Comparison of ENCODE assay signal across 8 cellular contexts in the genomic region with DNA sequence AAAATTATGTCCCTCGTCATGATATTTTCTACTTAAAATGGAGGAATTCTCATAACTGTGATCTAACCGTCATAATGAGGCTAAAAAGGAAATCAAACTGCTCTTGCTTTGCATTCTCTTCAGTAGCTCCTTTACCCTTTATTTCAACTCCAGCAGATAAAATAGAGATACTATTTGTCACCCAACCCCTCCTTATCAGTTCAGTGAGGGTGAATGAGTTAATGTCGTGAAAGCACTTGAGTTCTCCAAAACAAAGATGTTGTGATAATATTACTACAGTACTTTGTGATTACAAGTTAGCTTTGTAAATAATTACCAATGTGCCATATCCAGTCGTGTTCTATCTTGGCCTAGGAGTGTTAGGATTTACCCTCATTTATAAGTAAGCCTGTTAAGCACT.
DNase-seq lines count a peak whose midpoint lies in the region; ATAC-seq and TF ChIP-seq lines count a peak whose summit lies in the region.
"Had no signal": no experiment of that assay in that cellular context is flagged by ENCODE, and none has a peak within 500 bp of the region (broad histone marks: within the 10 kb centered on the region; RNA-seq: fewer than 3 reads in every experiment).

No MANE protein-coding gene starts in this region.

- H2AFZ ChIP-seq in DND-41 (ENCODE audit: low read depth, low read length) (no peak overlapping the region; the same call in 1 of the 2 replicates), KMS-11 (ENCODE audit: low read depth) (no peak overlapping the region)

- DNase-seq in DND-41, result no peak
- no peak for DNase-seq in adipocyte (ENCODE audit: low read depth)
- no peak for DNase-seq in naive thymus-derived CD4-positive, alpha-beta T cell
- no peak for DNase-seq in NCI-H2196 (lab: John Stamatoyannopoulos, UW; ENCODE audit: unreplicated experiment)
- DNase-seq in GM19240 (ENCODE audit: insufficient read length, low spot score), result no peak
- DNase-seq in stimulated activated naive CD4-positive, alpha-beta T cell (lab: John Stamatoyannopoulos, UW), result no peak
- DNase-seq: effector memory CD4-positive, alpha-beta T cell had no signal

- peak overlapping the region; percentile 82 to 99 (median 90) for H3K4me3 Mint-ChIP-seq in naive thymus-derived CD4-positive, alpha-beta T cell

- H3K36me3 ChIP-seq in DND-41 (ENCODE audit: insufficient read depth, low read length), result peaks cover 5% of the 10 kb centered on the region; the same call in 1 of the 2 replicates
- H3K36me3 ChIP-seq in KMS-11 (ENCODE audit: insufficient read depth), result no peaks in the 10 kb centered on the region
- no peaks in the 10 kb centered on the region for H3K36me3 ChIP-seq in adipocyte (ENCODE audit: control insufficient read depth, insufficient read depth, low read length, severe bottlenecking)
- no peaks in the 10 kb centered on the region for H3K36me3 ChIP-seq in naive thymus-derived CD4-positive, alpha-beta T cell (ENCODE audit: control insufficient read depth in 2 of 3, insufficient read depth in 3 of 3, low read length in 3 of 3)

- H3K4me3 ChIP-seq in DND-41 (ENCODE audit: low read depth in 1 of 2, low read length in 2 of 2), result no peak overlapping the region
- peak overlapping the region; percentile 15 for H3K4me3 ChIP-seq in KMS-11 (IDR thresholded peaks at IDR 0.05; ENCODE audit: insufficient read depth, low read depth, low read length)
- H3K4me3 ChIP-seq in adipocyte (ENCODE audit: low read length), result peak overlapping the region; percentile 91
- H3K4me3 ChIP-seq in naive thymus-derived CD4-positive, alpha-beta T cell (ENCODE audit: low read length), result no peak overlapping the region

- TF ChIP-seq CTCF in DND-41 (IDR thresholded peaks at IDR 0.05; ENCODE audit: borderline replicate concordance, extremely low read depth, low read length, poor library complexity, severe bottlenecking), result no peak
- TF ChIP-seq CTCF in KMS-11 (conservative IDR thresholded peaks at IDR 0.05; ENCODE audit: low read depth, low read length), result no peak

- peaks cover 31% of the 10 kb centered on the region for H3K79me2 ChIP-seq in DND-41 (ENCODE audit: insufficient read depth, low read length)
- H3K79me2 ChIP-seq in KMS-11 (ENCODE audit: insufficient read depth, low read depth), result peaks cover 13% of the 10 kb centered on the region; the same call in 1 of the 2 replicates

- H3K36me3 Mint-ChIP-seq in naive thymus-derived CD4-positive, alpha-beta T cell, result peaks cover 0 to 6% (median 0%) of the 10 kb centered on the region in 5 donors

- CTCF ChIA-PET in naive thymus-derived CD4-positive, alpha-beta T cell (lab: Charles Lee), result interaction anchor here (0.6 to 1.0 kb wide), 3 partner anchors 657 to 902 kb away, joined by 3 read pairs; no protein-coding TSS in a partner anchor

- peaks cover 5% of the 10 kb centered on the region; the same call in 1 of the 2 replicates for H4K20me1 ChIP-seq in DND-41 (ENCODE audit: insufficient read depth, low read length)
- no peaks in the 10 kb centered on the region for H4K20me1 ChIP-seq in KMS-11 (ENCODE audit: insufficient read depth)

- peaks cover 0 to 10% (median 0%) of the 10 kb centered on the region in 5 donors for H3K27me3 Mint-ChIP-seq in naive thymus-derived CD4-positive, alpha-beta T cell

- peaks cover 19 to 38% (median 34%) of the 10 kb centered on the region in 7 donors for H3K4me1 Mint-ChIP-seq in naive thymus-derived CD4-positive, alpha-beta T cell

- ATAC-seq in DND-41 (ENCODE audit: insufficient read depth, low read depth), result no peak
- ATAC-seq in naive thymus-derived CD4-positive, alpha-beta T cell, result no peak

- H3K27me3 ChIP-seq in DND-41 (ENCODE audit: insufficient read depth, low read length, poor library complexity) (no peaks in the 10 kb centered on the region), KMS-11 (ENCODE audit: insufficient read depth, low read depth) (no peaks in the 10 kb centered on the region), adipocyte (replicated peaks; ENCODE audit: control insufficient read depth, insufficient read depth, low read length) (no peaks in the 10 kb centered on the region)
- H3K27me3 ChIP-seq in naive thymus-derived CD4-positive, alpha-beta T cell (ENCODE audit: control insufficient read depth in 2 of 2, insufficient read depth in 2 of 2, low read length in 2 of 2), result no peaks in the 10 kb centered on the region

- peaks cover 0 to 5% (median 0%) of the 10 kb centered on the region in 11 donors for H3K9me3 Mint-ChIP-seq in naive thymus-derived CD4-positive, alpha-beta T cell

- H3K4me2 ChIP-seq in DND-41 (ENCODE audit: insufficient read depth, low read length), result peak overlapping the region; percentile 92; the same call in 1 of the 2 replicates
- peak overlapping the region; percentile 64; the same call in 1 of the 2 replicates for H3K4me2 ChIP-seq in KMS-11

- intact Hi-C loops in naive thymus-derived CD4-positive, alpha-beta T cell (cut with micrococcal nuclease), result loop anchor here (2.0 to 5.0 kb wide), 2 partner anchors 914 kb away; partner anchors contain the start of gene NR2C2 (in 2 of the 2)

- no peak overlapping the region for H3K27ac ChIP-seq in DND-41 (ENCODE audit: low read length)
- H3K27ac ChIP-seq in KMS-11, result no peak overlapping the region
- H3K27ac ChIP-seq in naive thymus-derived CD4-positive, alpha-beta T cell (ENCODE audit: low read depth, low read length), result no peak overlapping the region

- H3K4me1 ChIP-seq in DND-41 (ENCODE audit: insufficient read depth, low read length) (peaks cover 40% of the 10 kb centered on the region), KMS-11 (ENCODE audit: low read depth, poor library complexity, severe bottlenecking) (peaks cover 10% of the 10 kb centered on the region), adipocyte (ENCODE audit: control insufficient read depth, insufficient read depth, low read length) (peaks cover 4% of the 10 kb centered on the region)
- H3K4me1 ChIP-seq in naive thymus-derived CD4-positive, alpha-beta T cell (ENCODE audit: control insufficient read depth in 2 of 2, insufficient read depth in 2 of 2, low read length in 2 of 2), result peaks cover 12 to 14% of the 10 kb centered on the region in 2 donors

- H3K9me3 ChIP-seq in DND-41 (ENCODE audit: insufficient read depth, low read length, severe bottlenecking) (peaks cover 10% of the 10 kb centered on the region), adipocyte (ENCODE audit: control insufficient read depth, low read length) (no peaks in the 10 kb centered on the region)
- no peaks in the 10 kb centered on the region for H3K9me3 ChIP-seq in naive thymus-derived CD4-positive, alpha-beta T cell (ENCODE audit: control insufficient read depth in 2 of 3, low read length in 3 of 3)

- POLR2A ChIA-PET in naive thymus-derived CD4-positive, alpha-beta T cell (lab: Charles Lee), result no interaction called here

- H3K9ac ChIP-seq in DND-41 (ENCODE audit: low read depth, low read length), result no peak overlapping the region
- no peak overlapping the region for H3K9ac ChIP-seq in KMS-11
- peak overlapping the region; percentile 69 for H3K9ac ChIP-seq in adipocyte (ENCODE audit: low read length)

- peak overlapping the region; percentile 10 to 88 (median 40) for H3K27ac Mint-ChIP-seq in naive thymus-derived CD4-positive, alpha-beta T cell

Comparison
In these comparisons a context has a peak if more than half of its experiments do, and no peak if none do; other contexts are left out.
1. H3K4me3 ChIP-seq: peak in KMS-11 (single experiment) and adipocyte (single experiment); none in DND-41 (0 of 2) and naive thymus-derived CD4-positive, alpha-beta T cell (single experiment).